In the genomic region with DNA sequence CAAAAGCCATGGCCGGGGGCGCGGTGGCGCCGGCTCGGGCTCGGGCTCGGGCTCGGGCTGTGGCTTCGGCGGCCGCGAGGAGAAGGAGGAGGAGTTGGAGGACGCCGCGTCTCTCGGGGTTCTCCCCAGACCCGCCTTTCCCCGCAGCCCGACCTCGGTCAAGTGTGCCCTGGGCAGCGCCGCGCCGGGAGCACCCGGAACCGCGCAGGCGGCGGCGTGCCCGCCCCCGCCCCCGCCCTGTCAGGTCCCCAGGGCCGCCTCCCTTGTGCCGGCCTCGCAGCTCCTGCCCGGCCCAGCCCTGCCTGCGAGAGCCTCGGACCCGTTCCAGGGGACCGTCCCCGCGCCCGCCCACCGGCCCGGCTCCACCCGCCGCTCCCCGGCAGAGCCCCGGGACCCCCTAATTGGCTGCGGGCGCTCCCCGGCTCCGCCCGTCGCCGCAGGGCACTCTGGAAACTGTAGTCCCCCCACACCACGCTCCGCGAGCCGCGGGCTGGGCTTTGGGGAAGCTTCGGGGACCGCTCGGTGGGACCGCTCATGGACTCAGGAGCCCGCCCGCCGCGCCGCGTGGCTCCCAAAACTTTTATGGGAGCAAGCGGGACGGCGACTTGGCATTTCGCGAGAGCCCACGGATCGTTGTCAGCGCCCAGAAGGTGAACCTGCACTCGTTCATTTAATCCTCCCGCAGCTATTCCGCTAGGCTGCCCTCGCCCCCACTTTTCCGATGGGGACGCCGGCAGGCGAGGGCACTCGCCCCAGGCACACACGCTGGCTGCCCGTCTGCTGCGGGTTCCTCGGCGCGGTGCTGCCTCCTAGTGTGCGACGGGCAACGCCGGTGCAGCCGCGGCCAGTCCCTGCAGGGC, we compare ENCODE assay signal across 1 cellular context.
TF ChIP-seq lines count a peak whose summit lies in the region.

A gene (minus strand): TSS at position 192 of the 860 bp plus-strand sequence. CDS start 182 bp downstream, at position 10.

TF ChIP-seq in GM23338, 12 proteins besides CTCF, POLR2A, EP300 and RAD21 (continued from another document):
- TF ChIP-seq, protein P1, sequence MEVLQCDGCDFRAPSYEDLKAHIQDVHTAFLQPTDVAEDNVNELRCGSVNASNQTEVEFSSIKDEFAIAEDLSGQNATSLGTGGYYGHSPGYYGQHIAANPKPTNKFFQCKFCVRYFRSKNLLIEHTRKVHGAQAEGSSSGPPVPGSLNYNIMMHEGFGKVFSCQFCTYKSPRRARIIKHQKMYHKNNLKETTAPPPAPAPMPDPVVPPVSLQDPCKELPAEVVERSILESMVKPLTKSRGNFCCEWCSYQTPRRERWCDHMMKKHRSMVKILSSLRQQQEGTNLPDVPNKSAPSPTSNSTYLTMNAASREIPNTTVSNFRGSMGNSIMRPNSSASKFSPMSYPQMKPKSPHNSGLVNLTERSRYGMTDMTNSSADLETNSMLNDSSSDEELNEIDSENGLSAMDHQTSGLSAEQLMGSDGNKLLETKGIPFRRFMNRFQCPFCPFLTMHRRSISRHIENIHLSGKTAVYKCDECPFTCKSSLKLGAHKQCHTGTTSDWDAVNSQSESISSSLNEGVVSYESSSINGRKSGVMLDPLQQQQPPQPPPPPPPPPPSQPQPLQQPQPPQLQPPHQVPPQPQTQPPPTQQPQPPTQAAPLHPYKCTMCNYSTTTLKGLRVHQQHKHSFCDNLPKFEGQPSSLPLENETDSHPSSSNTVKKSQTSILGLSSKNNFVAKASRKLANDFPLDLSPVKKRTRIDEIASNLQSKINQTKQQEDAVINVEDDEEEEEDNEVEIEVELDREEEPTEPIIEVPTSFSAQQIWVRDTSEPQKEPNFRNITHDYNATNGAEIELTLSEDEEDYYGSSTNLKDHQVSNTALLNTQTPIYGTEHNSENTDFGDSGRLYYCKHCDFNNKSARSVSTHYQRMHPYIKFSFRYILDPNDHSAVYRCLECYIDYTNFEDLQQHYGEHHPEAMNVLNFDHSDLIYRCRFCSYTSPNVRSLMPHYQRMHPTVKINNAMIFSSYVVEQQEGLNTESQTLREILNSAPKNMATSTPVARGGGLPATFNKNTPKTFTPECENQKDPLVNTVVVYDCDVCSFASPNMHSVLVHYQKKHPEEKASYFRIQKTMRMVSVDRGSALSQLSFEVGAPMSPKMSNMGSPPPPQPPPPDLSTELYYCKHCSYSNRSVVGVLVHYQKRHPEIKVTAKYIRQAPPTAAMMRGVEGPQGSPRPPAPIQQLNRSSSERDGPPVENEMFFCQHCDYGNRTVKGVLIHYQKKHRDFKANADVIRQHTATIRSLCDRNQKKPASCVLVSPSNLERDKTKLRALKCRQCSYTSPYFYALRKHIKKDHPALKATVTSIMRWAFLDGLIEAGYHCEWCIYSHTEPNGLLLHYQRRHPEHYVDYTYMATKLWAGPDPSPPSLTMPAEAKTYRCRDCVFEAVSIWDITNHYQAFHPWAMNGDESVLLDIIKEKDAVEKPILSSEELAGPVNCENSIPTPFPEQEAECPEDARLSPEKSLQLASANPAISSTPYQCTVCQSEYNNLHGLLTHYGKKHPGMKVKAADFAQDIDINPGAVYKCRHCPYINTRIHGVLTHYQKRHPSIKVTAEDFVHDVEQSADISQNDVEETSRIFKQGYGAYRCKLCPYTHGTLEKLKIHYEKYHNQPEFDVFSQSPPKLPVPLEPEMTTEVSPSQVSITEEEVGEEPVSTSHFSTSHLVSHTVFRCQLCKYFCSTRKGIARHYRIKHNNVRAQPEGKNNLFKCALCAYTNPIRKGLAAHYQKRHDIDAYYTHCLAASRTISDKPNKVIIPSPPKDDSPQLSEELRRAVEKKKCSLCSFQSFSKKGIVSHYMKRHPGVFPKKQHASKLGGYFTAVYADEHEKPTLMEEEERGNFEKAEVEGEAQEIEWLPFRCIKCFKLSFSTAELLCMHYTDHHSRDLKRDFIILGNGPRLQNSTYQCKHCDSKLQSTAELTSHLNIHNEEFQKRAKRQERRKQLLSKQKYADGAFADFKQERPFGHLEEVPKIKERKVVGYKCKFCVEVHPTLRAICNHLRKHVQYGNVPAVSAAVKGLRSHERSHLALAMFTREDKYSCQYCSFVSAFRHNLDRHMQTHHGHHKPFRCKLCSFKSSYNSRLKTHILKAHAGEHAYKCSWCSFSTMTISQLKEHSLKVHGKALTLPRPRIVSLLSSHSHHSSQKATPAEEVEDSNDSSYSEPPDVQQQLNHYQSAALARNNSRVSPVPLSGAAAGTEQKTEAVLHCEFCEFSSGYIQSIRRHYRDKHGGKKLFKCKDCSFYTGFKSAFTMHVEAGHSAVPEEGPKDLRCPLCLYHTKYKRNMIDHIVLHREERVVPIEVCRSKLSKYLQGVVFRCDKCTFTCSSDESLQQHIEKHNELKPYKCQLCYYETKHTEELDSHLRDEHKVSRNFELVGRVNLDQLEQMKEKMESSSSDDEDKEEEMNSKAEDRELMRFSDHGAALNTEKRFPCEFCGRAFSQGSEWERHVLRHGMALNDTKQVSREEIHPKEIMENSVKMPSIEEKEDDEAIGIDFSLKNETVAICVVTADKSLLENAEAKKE (CRISPR knock-in tag; IDR thresholded peaks at IDR 0.05), result no peak
- TF ChIP-seq, protein P2, sequence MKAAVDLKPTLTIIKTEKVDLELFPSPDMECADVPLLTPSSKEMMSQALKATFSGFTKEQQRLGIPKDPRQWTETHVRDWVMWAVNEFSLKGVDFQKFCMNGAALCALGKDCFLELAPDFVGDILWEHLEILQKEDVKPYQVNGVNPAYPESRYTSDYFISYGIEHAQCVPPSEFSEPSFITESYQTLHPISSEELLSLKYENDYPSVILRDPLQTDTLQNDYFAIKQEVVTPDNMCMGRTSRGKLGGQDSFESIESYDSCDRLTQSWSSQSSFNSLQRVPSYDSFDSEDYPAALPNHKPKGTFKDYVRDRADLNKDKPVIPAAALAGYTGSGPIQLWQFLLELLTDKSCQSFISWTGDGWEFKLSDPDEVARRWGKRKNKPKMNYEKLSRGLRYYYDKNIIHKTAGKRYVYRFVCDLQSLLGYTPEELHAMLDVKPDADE (IDR thresholded peaks at IDR 0.05), result peak; percentile 43
- no peak for TF ChIP-seq ZNF331 (CRISPR knock-in tag; IDR thresholded peaks at IDR 0.05; ENCODE audit: low read depth)
- peak; percentile 42 for TF ChIP-seq POLR2AphosphoS5 (IDR thresholded peaks at IDR 0.05; ENCODE audit: low read depth)
